Comparison of ENCODE assay signal across 9 cellular contexts in genomic region chr5:2684606-2685005, GRCh38.
"Had no signal": no experiment of that assay in that cellular context is flagged by ENCODE, and none has a peak within 500 bp of the region (broad histone marks: within the 10 kb centered on the region; RNA-seq: fewer than 3 reads in every experiment).

No MANE protein-coding gene starts in this region.

- H3K4me1 ChIP-seq: HAP-1 had no signal

- DNase-seq: GM23248, GOT3, H7, HFFc6, IMR-90 had no signal

- ATAC-seq: HCT116, K562 had no signal

- H2AFZ ChIP-seq: GM23248 had no signal

- H3K9me3 ChIP-seq: HAP-1 had no signal

- H3K9ac ChIP-seq: GM23248 had no signal

- H3K4me3 ChIP-seq: GM23248, HAP-1, K562 had no signal

- H3K36me3 ChIP-seq: HAP-1 had no signal

- H3K27ac ChIP-seq: GM23248, HL-60 had no signal
